ENCODE assay signal across 10 cellular contexts in genomic region chrX:107565916-107566602, GRCh38.
DNase-seq lines count a peak whose midpoint lies in the region; TF ChIP-seq lines count a peak whose summit lies in the region.
"Had no signal": no experiment of that assay in that cellular context is flagged by ENCODE, and none has a peak within 500 bp of the region (broad histone marks: within the 10 kb centered on the region; RNA-seq: fewer than 3 reads in every experiment).

No MANE protein-coding gene starts in this region.

- no peak for TF ChIP-seq POLR2A in esophagus muscularis mucosa (IDR thresholded peaks at IDR 0.05; ENCODE audit: low read depth)

- peaks cover 53% of the 10 kb centered on the region for H3K4me1 Mint-ChIP-seq in nephron progenitor cell
- H3K4me1 Mint-ChIP-seq: activated CD4-positive, alpha-beta memory T cell treated with anti-CD3 and anti-CD28 coated beads, Interleukin-2, amount 10 ng/mL, durations not matched to agents 7 days and 5 days had no signal

- H3K27me3 Mint-ChIP-seq in nephron progenitor cell (ENCODE audit: low read depth, poor library complexity) = peaks cover 7% of the 10 kb centered on the region

- H3K4me3 ChIP-seq in GM12865 (ENCODE audit: low read depth, low read length) (no peak overlapping the region), esophagus muscularis mucosa (no peak overlapping the region)

- peaks cover 23% of the 10 kb centered on the region for H3K9me3 Mint-ChIP-seq in nephron progenitor cell
- H3K9me3 Mint-ChIP-seq: activated CD4-positive, alpha-beta memory T cell treated with anti-CD3 and anti-CD28 coated beads, Interleukin-2, amount 10 ng/mL, durations not matched to agents 7 days and 5 days had no signal

- no peaks in the 10 kb centered on the region for H3K36me3 Mint-ChIP-seq in nephron progenitor cell (ENCODE audit: low read depth)

- intact Hi-C loops in esophagus muscularis mucosa (cut with DNase I) = no loop called here

- TF ChIP-seq CTCF in GM12865 (IDR thresholded peaks at IDR 0.05; ENCODE audit: insufficient read depth, low read depth, low read length, missing control alignments) = no peak
- no peak for TF ChIP-seq CTCF in nephron progenitor cell (IDR thresholded peaks at IDR 0.05)
- TF ChIP-seq CTCF in esophagus muscularis mucosa (IDR thresholded peaks at IDR 0.05) = no peak

- H3K9me3 ChIP-seq in esophagus muscularis mucosa = no peaks in the 10 kb centered on the region

- no peak overlapping the region for H3K4me3 Mint-ChIP-seq in nephron progenitor cell
- H3K4me3 Mint-ChIP-seq: activated CD4-positive, alpha-beta memory T cell treated with anti-CD3 and anti-CD28 coated beads, Interleukin-2, amount 10 ng/mL, durations not matched to agents 7 days and 5 days had no signal

- no peak overlapping the region for H3K27ac Mint-ChIP-seq in nephron progenitor cell
- H3K27ac Mint-ChIP-seq: activated CD4-positive, alpha-beta memory T cell treated with anti-CD3 and anti-CD28 coated beads, Interleukin-2, amount 10 ng/mL, durations not matched to agents 7 days and 5 days had no signal

- H3K36me3 ChIP-seq in esophagus muscularis mucosa = no peaks in the 10 kb centered on the region

- in situ Hi-C loops in T47D (cut with HindIII; ENCODE audit: low pct_unique_long_range_greater_than_20kb, low sequenced_read_pairs) = no loop called here

- DNase-seq in GM12865 (ENCODE audit: low read depth) (peak; percentile 2), NCI-H1436 (lab: John Stamatoyannopoulos, UW) (peak; percentile 92), T47D (ENCODE audit: low read depth in 1 of 2, low spot score in 1 of 2) (peak; percentile 20 to 57), nephron progenitor cell (peak; percentile 25), putamen (ENCODE audit: low spot score) (no peak), esophagus muscularis mucosa (ENCODE audit: extremely low spot score) (no peak), UCSD-AML1 (lab: John Stamatoyannopoulos, UW; ENCODE audit: unreplicated experiment) (no peak)
- DNase-seq in stimulated activated naive CD4-positive, alpha-beta T cell treated with Interleukin-2 at 50 U/mL for 16 hours (lab: John Stamatoyannopoulos, UW) = no peak
- DNase-seq: activated CD4-positive, alpha-beta memory T cell treated with anti-CD3 and anti-CD28 coated beads, Interleukin-2, amount 10 ng/mL, durations not matched to agents 7 days and 5 days; stimulated activated CD4-positive, alpha-beta T cell treated with anti-CD3 and anti-CD28 coated beads, Interleukin-12 subunit alpha, Interleukin-12 subunit beta, amount 100 ng/mL, for 4 hours had no signal

- TF ChIP-seq EP300 in esophagus muscularis mucosa (IDR thresholded peaks at IDR 0.05) = no peak

- WGBS in esophagus muscularis mucosa = 55% methylated on average over 6 of the region's 8 CpGs

- H3K27ac ChIP-seq in esophagus muscularis mucosa (replicated peaks in 1 of 4) = no peak overlapping the region

- peaks cover 0 to 7% (median 0%) of the 10 kb centered on the region in 4 donors for H3K27me3 ChIP-seq in esophagus muscularis mucosa

- no peaks in the 10 kb centered on the region for H3K4me1 ChIP-seq in esophagus muscularis mucosa

Comparison
In these comparisons a context has a peak if more than half of its experiments do, and no peak if none do; other contexts are left out.
1. DNase-seq: peak in GM12865 (single experiment), NCI-H1436 (single experiment), T47D (2 of 2) and nephron progenitor cell (single experiment); none in putamen (single experiment), stimulated activated naive CD4-positive, alpha-beta T cell treated with Interleukin-2 at 50 U/mL for 16 hours (single experiment), esophagus muscularis mucosa (single experiment) and UCSD-AML1 (single experiment).